Comparison of ENCODE assay signal across 24 cellular contexts in the genomic region with DNA sequence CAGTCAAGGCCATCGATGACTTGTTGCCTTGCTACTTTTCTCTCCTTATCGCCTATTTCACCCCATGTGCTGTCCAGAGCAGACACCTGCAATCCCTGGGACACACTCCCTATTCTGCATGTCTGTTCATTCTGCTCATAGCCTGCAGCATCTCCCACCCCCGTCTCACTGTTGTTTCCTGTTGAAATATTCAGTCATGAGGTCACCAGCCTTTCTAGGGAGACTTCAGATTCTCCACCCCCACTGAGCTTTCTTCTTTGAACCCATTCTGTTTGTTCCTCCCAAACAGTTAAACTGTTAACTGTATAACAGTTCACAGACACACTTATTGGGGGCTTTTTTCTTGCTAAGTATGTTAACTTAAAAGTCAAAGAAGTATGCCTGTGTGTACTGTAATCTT.
A peak's percentile ranks its signal among the peaks of the same experiment; 100 is the strongest.
DNase-seq lines count a peak whose midpoint lies in the region; ATAC-seq, FAIRE-seq and TF ChIP-seq lines count a peak whose summit lies in the region.
"Had no signal": no experiment of that assay in that cellular context is flagged by ENCODE, and none has a peak within 500 bp of the region (broad histone marks: within the 10 kb centered on the region; RNA-seq: fewer than 3 reads in every experiment).

No MANE protein-coding gene starts in this region.

- no peak overlapping the region for H3K56ac ChIP-seq in H9 (ENCODE audit: insufficient read length, low read depth, low read length)

- H3K23ac ChIP-seq in H9 (ENCODE audit: insufficient read length, low read depth, low read length), result no peak overlapping the region

- H3K79me1 ChIP-seq in H9 (ENCODE audit: insufficient read depth, low read depth, low read length, poor library complexity, severe bottlenecking), result no peaks in the 10 kb centered on the region

- intact Hi-C loops in CD4-positive, alpha-beta T cell (cut with DNase I, micrococcal nuclease), result loop anchor here in 1 of 2 experiments (10.0 kb wide), 1 partner anchor 192 kb away; no protein-coding TSS in a partner anchor
- intact Hi-C loops in esophagus muscularis mucosa (cut with DNase I), result no loop called here

- POLR2A ChIA-PET in CD4-positive, alpha-beta T cell (lab: Charles Lee), result no interaction called here

- H4K20me1 ChIP-seq in H9 (ENCODE audit: control insufficient read depth, insufficient read depth, insufficient read length) (peaks cover 3% of the 10 kb centered on the region), astrocyte (ENCODE audit: insufficient read depth, low read length) (peaks cover 26% of the 10 kb centered on the region)

- peaks cover 14% of the 10 kb centered on the region for H3K4me1 ChIP-seq in H9 (ENCODE audit: insufficient read depth, low read length)
- H3K4me1 ChIP-seq in astrocyte (ENCODE audit: insufficient read depth, low read length), result peaks cover 12% of the 10 kb centered on the region
- H3K4me1 ChIP-seq in esophagus muscularis mucosa, result no peaks in the 10 kb centered on the region
- H3K4me1 ChIP-seq: body of pancreas, colonic mucosa, heart left ventricle, psoas muscle had no signal

- H2BK120ac ChIP-seq in H9 (ENCODE audit: low read depth, low read length, poor library complexity, severe bottlenecking), result no peak overlapping the region

- no peak overlapping the region for H4K5ac ChIP-seq in H9 (ENCODE audit: insufficient read length, low read depth, low read length)

- TF ChIP-seq CTCF in CD4-positive, alpha-beta T cell (IDR thresholded peaks at IDR 0.05), result no peak
- TF ChIP-seq CTCF in H9 (conservative IDR thresholded peaks at IDR 0.05), result no peak
- TF ChIP-seq CTCF in astrocyte (IDR thresholded peaks at IDR 0.05; ENCODE audit: insufficient read depth, low read depth, low read length), result no peak
- TF ChIP-seq CTCF in esophagus muscularis mucosa (IDR thresholded peaks at IDR 0.05), result no peak

- H3K79me2 ChIP-seq in H9 (ENCODE audit: insufficient read depth, low read length), result no peaks in the 10 kb centered on the region
- H3K79me2 ChIP-seq in astrocyte (ENCODE audit: insufficient read depth, low read length), result no peaks in the 10 kb centered on the region

- CTCF ChIA-PET in CD4-positive, alpha-beta T cell (lab: Charles Lee), result interaction anchor here (0.7 to 1.3 kb wide), 2 partner anchors 9 to 38 kb away, joined by 3 read pairs; no protein-coding TSS in a partner anchor

- no peak overlapping the region for H2BK5ac ChIP-seq in H9 (ENCODE audit: insufficient read length, low read length)

- no peak for FAIRE-seq in astrocyte (lab: Jason Lieb, UNC)
- FAIRE-seq: endometrium, K562, RCC 7860, small intestine had no signal

- H3K4me3 Mint-ChIP-seq in CD4-positive, alpha-beta T cell, result no peak overlapping the region
- H3K4me3 Mint-ChIP-seq in H9, result no peak overlapping the region
- H3K4me3 Mint-ChIP-seq in astrocyte (ENCODE audit: unreplicated experiment), result peak overlapping the region; percentile 8
- H3K4me3 Mint-ChIP-seq: activated CD8-positive, alpha-beta T cell treated with anti-CD3 and anti-CD28 coated beads for 36 hours had no signal

- H3K4me3 ChIP-seq in astrocyte (ENCODE audit: insufficient read depth, low read depth, low read length) (no peak overlapping the region), esophagus muscularis mucosa (no peak overlapping the region)
- H3K4me3 ChIP-seq: body of pancreas, colonic mucosa, heart left ventricle, K562, mucosa of descending colon, psoas muscle, tibial nerve had no signal

- no peak overlapping the region for H3T11ph ChIP-seq in H9 (ENCODE audit: low read length)

- H2BK20ac ChIP-seq in H9 (ENCODE audit: low read depth, low read length, poor library complexity, severe bottlenecking), result no peak overlapping the region

- peaks cover 48% of the 10 kb centered on the region for H3K36me3 Mint-ChIP-seq in CD4-positive, alpha-beta T cell (ENCODE audit: low read depth)
- H3K36me3 Mint-ChIP-seq in H9 (ENCODE audit: insufficient read depth in 1 of 3, low read depth in 3 of 3) (peaks cover 2 to 6% (median 6%) of the 10 kb centered on the region in 3 experiments; a peak in 5 of 7 replicates), astrocyte (ENCODE audit: low read depth, unreplicated experiment) (peaks cover 2% of the 10 kb centered on the region)

- H2BK15ac ChIP-seq in H9 (ENCODE audit: low read depth, low read length), result no peak overlapping the region

- H3K27me3 Mint-ChIP-seq in CD4-positive, alpha-beta T cell, result no peaks in the 10 kb centered on the region
- H3K27me3 Mint-ChIP-seq in H9 (ENCODE audit: low read depth) (no peaks in the 10 kb centered on the region), astrocyte (ENCODE audit: low read depth, unreplicated experiment) (no peaks in the 10 kb centered on the region)
- H3K27me3 Mint-ChIP-seq: activated CD8-positive, alpha-beta T cell treated with anti-CD3 and anti-CD28 coated beads for 36 hours had no signal

- H3K9me3 Mint-ChIP-seq in CD4-positive, alpha-beta T cell, result no peaks in the 10 kb centered on the region
- H3K9me3 Mint-ChIP-seq in H9, result no peaks in the 10 kb centered on the region; a peak in 1 of 5 replicates
- H3K9me3 Mint-ChIP-seq in astrocyte (ENCODE audit: unreplicated experiment), result no peaks in the 10 kb centered on the region
- H3K9me3 Mint-ChIP-seq: activated CD8-positive, alpha-beta T cell treated with anti-CD3 and anti-CD28 coated beads for 36 hours; activated naive CD4-positive, alpha-beta T cell treated with anti-CD3 and anti-CD28 coated beads, Interleukin-2, amount 50 U/mL, for 72 hours had no signal

- H3K27me3 ChIP-seq in CD4-positive, alpha-beta T cell (ENCODE audit: control insufficient read depth, insufficient read depth, low read length), result no peaks in the 10 kb centered on the region
- H3K27me3 ChIP-seq in H9 (ENCODE audit: insufficient read depth, low read length), result no peaks in the 10 kb centered on the region
- no peaks in the 10 kb centered on the region for H3K27me3 ChIP-seq in astrocyte (ENCODE audit: insufficient read depth, low read length)
- H3K27me3 ChIP-seq in esophagus muscularis mucosa, result no peaks in the 10 kb centered on the region
- H3K27me3 ChIP-seq: body of pancreas, colonic mucosa, heart left ventricle, tibial nerve had no signal

- no peak overlapping the region for H4K91ac ChIP-seq in H9 (ENCODE audit: insufficient read length, low read depth, low read length)

- H2AFZ ChIP-seq in H9 (ENCODE audit: low read length) (no peak overlapping the region), astrocyte (ENCODE audit: low read depth, low read length) (no peak overlapping the region)

- H3K18ac ChIP-seq in H9 (ENCODE audit: insufficient read length, low read depth, low read length), result no peak overlapping the region

- H3K4me1 Mint-ChIP-seq in CD4-positive, alpha-beta T cell (ENCODE audit: low read depth), result peaks cover 13% of the 10 kb centered on the region
- peaks cover 40 to 43% of the 10 kb centered on the region in 2 experiments for H3K4me1 Mint-ChIP-seq in H9
- H3K4me1 Mint-ChIP-seq in astrocyte (ENCODE audit: low read depth, unreplicated experiment), result peaks cover 22% of the 10 kb centered on the region

- no peak overlapping the region for H3K14ac ChIP-seq in H9 (ENCODE audit: insufficient read depth, low read length)

- ATAC-seq in CD4-positive, alpha-beta T cell (ENCODE audit: poor library complexity), result peak; percentile 35
- no peak for ATAC-seq in HG02642 (IDR thresholded peaks at IDR 0.05; ENCODE audit: poor library complexity, unreplicated experiment)
- ATAC-seq in HG03045 (IDR thresholded peaks at IDR 0.05; ENCODE audit: unreplicated experiment), result no peak
- ATAC-seq: activated CD8-positive, alpha-beta T cell treated with anti-CD3 and anti-CD28 coated beads for 36 hours; activated naive CD4-positive, alpha-beta T cell treated with anti-CD3 and anti-CD28 coated beads, Interleukin-2, amount 50 U/mL, for 72 hours; body of pancreas; heart left ventricle; K562; left ventricle myocardium superior; mucosa of descending colon; psoas muscle had no signal

- H3K4me2 ChIP-seq in H9 (ENCODE audit: insufficient read depth, insufficient read length, low read length) (no peak overlapping the region), astrocyte (ENCODE audit: low read length) (no peak overlapping the region)

- no peak for TF ChIP-seq EP300 in esophagus muscularis mucosa (IDR thresholded peaks at IDR 0.05)

- H3K9ac ChIP-seq in H9 (ENCODE audit: extremely low read depth, insufficient read length, low read length) (no peak overlapping the region), astrocyte (ENCODE audit: low read length) (no peak overlapping the region)

- no peak overlapping the region for H2BK12ac ChIP-seq in H9 (ENCODE audit: insufficient read length, low read depth, low read length)

- H2AK5ac ChIP-seq in H9 (ENCODE audit: insufficient read length, low read length), result no peak overlapping the region

- H3K36me3 ChIP-seq in astrocyte (ENCODE audit: insufficient read depth, low read length) (peaks cover 3% of the 10 kb centered on the region), esophagus muscularis mucosa (peaks cover 0 to 19% (median 12%) of the 10 kb centered on the region in 4 donors)
- H3K36me3 ChIP-seq: colonic mucosa had no signal

- WGBS in H9 (ENCODE audit: extremely low coverage, insufficient read length, low lambda C conversion rate), result no CpG with 5 or more reads among the region's 3 CpGs
- WGBS in esophagus muscularis mucosa, result 84% methylated on average over 3 of the region's 3 CpGs

- H3K9me3 ChIP-seq in CD4-positive, alpha-beta T cell (ENCODE audit: control insufficient read depth, low read length), result no peaks in the 10 kb centered on the region
- H3K9me3 ChIP-seq in H9 (ENCODE audit: control insufficient read depth, low read depth, low read length), result no peaks in the 10 kb centered on the region
- H3K9me3 ChIP-seq in astrocyte (ENCODE audit: insufficient read depth, low read depth, low read length), result no peaks in the 10 kb centered on the region
- no peaks in the 10 kb centered on the region for H3K9me3 ChIP-seq in esophagus muscularis mucosa
- H3K9me3 ChIP-seq: body of pancreas, colonic mucosa, heart left ventricle, mucosa of descending colon, psoas muscle, tibial nerve had no signal

- no peak overlapping the region for H3K4ac ChIP-seq in H9 (ENCODE audit: low read depth, low read length)

- DNase-seq in CD4-positive, alpha-beta T cell, result no peak
- DNase-seq in H9, result no peak
- no peak for DNase-seq in astrocyte (ENCODE audit: low read depth)
- DNase-seq in islet precursor cell, result peak; percentile 78
- DNase-seq in esophagus muscularis mucosa (ENCODE audit: extremely low spot score), result no peak
- no peak for DNase-seq in GDM1 (lab: John Stamatoyannopoulos, UW)
- DNase-seq: activated CD8-positive, alpha-beta T cell treated with anti-CD3 and anti-CD28 coated beads for 36 hours; body of pancreas; colonic mucosa; EL; heart left ventricle; left ventricle myocardium superior; mucosa of descending colon; NCI-H1930; psoas muscle; small intestine; stimulated activated naive CD4-positive, alpha-beta T cell treated with Interleukin-2 at 50 U/mL for 16 hours had no signal

- no peak overlapping the region for H4K8ac ChIP-seq in H9 (replicated peaks; ENCODE audit: insufficient read length, low read depth, low read length)

- H3K23me2 ChIP-seq in H9 (ENCODE audit: insufficient read length, low read depth, low read length, poor library complexity, severe bottlenecking), result no peaks in the 10 kb centered on the region

- H3K27ac ChIP-seq in CD4-positive, alpha-beta T cell (ENCODE audit: low read depth, low read length), result no peak overlapping the region
- H3K27ac ChIP-seq in H9 (ENCODE audit: insufficient read length, low read depth, low read length) (no peak overlapping the region), astrocyte (ENCODE audit: low read depth, low read length) (no peak overlapping the region), esophagus muscularis mucosa (replicated peaks in 1 of 4) (no peak overlapping the region)
- H3K27ac ChIP-seq: body of pancreas, colonic mucosa, heart left ventricle, psoas muscle, tibial nerve had no signal

- no peak overlapping the region for H3K27ac Mint-ChIP-seq in CD4-positive, alpha-beta T cell
- H3K27ac Mint-ChIP-seq in H9 (peak overlapping the region in 2 of 3 experiments; percentile 0 to 19; a peak in 3 of 7 replicates), astrocyte (ENCODE audit: unreplicated experiment) (no peak overlapping the region)
- H3K27ac Mint-ChIP-seq: activated CD8-positive, alpha-beta T cell treated with anti-CD3 and anti-CD28 coated beads for 36 hours had no signal

- no peak for TF ChIP-seq POLR2A in esophagus muscularis mucosa (IDR thresholded peaks at IDR 0.05; ENCODE audit: low read depth)

Comparison
In these comparisons a context has a peak if more than half of its experiments do, and no peak if none do; other contexts are left out.
1. H3K27ac Mint-ChIP-seq: peak in H9 (2 of 3); none in CD4-positive, alpha-beta T cell (single experiment) and astrocyte (single experiment).